ENCODE assay signal across 1 cellular context in the genomic region with DNA sequence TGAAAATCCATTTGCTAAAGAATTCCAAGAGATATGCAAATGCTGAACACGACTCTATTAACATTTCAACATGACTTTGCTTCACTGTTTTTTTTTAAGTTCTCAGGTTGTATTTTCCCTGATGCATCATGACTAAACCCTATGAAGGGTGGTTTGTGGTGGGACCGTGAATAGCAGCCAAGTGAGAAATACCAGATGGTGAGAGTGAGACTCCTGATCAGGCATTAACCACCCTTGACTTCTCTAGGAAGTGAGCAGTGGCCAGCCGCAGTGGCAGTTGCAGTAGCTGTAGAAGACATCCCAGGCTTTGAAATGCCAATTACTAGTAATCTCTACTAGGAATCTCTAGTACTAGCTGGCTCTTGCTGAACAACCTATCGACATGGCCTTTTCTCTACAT.
TF ChIP-seq lines count a peak whose summit lies in the region.

No MANE protein-coding gene starts in this region.

TF ChIP-seq in H1, 55 proteins besides CTCF, POLR2A, EP300 and RAD21 (continued from another document):
- TF ChIP-seq, protein P1, sequence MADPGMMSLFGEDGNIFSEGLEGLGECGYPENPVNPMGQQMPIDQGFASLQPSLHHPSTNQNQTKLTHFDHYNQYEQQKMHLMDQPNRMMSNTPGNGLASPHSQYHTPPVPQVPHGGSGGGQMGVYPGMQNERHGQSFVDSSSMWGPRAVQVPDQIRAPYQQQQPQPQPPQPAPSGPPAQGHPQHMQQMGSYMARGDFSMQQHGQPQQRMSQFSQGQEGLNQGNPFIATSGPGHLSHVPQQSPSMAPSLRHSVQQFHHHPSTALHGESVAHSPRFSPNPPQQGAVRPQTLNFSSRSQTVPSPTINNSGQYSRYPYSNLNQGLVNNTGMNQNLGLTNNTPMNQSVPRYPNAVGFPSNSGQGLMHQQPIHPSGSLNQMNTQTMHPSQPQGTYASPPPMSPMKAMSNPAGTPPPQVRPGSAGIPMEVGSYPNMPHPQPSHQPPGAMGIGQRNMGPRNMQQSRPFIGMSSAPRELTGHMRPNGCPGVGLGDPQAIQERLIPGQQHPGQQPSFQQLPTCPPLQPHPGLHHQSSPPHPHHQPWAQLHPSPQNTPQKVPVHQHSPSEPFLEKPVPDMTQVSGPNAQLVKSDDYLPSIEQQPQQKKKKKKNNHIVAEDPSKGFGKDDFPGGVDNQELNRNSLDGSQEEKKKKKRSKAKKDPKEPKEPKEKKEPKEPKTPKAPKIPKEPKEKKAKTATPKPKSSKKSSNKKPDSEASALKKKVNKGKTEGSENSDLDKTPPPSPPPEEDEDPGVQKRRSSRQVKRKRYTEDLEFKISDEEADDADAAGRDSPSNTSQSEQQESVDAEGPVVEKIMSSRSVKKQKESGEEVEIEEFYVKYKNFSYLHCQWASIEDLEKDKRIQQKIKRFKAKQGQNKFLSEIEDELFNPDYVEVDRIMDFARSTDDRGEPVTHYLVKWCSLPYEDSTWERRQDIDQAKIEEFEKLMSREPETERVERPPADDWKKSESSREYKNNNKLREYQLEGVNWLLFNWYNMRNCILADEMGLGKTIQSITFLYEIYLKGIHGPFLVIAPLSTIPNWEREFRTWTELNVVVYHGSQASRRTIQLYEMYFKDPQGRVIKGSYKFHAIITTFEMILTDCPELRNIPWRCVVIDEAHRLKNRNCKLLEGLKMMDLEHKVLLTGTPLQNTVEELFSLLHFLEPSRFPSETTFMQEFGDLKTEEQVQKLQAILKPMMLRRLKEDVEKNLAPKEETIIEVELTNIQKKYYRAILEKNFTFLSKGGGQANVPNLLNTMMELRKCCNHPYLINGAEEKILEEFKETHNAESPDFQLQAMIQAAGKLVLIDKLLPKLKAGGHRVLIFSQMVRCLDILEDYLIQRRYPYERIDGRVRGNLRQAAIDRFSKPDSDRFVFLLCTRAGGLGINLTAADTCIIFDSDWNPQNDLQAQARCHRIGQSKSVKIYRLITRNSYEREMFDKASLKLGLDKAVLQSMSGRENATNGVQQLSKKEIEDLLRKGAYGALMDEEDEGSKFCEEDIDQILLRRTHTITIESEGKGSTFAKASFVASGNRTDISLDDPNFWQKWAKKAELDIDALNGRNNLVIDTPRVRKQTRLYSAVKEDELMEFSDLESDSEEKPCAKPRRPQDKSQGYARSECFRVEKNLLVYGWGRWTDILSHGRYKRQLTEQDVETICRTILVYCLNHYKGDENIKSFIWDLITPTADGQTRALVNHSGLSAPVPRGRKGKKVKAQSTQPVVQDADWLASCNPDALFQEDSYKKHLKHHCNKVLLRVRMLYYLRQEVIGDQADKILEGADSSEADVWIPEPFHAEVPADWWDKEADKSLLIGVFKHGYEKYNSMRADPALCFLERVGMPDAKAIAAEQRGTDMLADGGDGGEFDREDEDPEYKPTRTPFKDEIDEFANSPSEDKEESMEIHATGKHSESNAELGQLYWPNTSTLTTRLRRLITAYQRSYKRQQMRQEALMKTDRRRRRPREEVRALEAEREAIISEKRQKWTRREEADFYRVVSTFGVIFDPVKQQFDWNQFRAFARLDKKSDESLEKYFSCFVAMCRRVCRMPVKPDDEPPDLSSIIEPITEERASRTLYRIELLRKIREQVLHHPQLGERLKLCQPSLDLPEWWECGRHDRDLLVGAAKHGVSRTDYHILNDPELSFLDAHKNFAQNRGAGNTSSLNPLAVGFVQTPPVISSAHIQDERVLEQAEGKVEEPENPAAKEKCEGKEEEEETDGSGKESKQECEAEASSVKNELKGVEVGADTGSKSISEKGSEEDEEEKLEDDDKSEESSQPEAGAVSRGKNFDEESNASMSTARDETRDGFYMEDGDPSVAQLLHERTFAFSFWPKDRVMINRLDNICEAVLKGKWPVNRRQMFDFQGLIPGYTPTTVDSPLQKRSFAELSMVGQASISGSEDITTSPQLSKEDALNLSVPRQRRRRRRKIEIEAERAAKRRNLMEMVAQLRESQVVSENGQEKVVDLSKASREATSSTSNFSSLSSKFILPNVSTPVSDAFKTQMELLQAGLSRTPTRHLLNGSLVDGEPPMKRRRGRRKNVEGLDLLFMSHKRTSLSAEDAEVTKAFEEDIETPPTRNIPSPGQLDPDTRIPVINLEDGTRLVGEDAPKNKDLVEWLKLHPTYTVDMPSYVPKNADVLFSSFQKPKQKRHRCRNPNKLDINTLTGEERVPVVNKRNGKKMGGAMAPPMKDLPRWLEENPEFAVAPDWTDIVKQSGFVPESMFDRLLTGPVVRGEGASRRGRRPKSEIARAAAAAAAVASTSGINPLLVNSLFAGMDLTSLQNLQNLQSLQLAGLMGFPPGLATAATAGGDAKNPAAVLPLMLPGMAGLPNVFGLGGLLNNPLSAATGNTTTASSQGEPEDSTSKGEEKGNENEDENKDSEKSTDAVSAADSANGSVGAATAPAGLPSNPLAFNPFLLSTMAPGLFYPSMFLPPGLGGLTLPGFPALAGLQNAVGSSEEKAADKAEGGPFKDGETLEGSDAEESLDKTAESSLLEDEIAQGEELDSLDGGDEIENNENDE (IDR thresholded peaks at IDR 0.05; ENCODE audit: insufficient replicate concordance, low read length): no peak
- no peak for TF ChIP-seq SIX5 (IDR thresholded peaks at IDR 0.05; ENCODE audit: low read depth, low read length)
- TF ChIP-seq CEBPB (IDR thresholded peaks at IDR 0.05; ENCODE audit: low read depth, low read length): no peak
- no peak for TF ChIP-seq CTBP2 (IDR thresholded peaks at IDR 0.05; ENCODE audit: borderline replicate concordance, insufficient read depth, insufficient read length, low read length)
- no peak for TF ChIP-seq HDAC2 (IDR thresholded peaks at IDR 0.05; ENCODE audit: borderline replicate concordance in 1 of 2, low read depth in 2 of 2, low read length in 2 of 2)
- TF ChIP-seq GABPA (IDR thresholded peaks at IDR 0.05; ENCODE audit: borderline replicate concordance, insufficient read depth, low read length): no peak
- TF ChIP-seq SP2 (IDR thresholded peaks at IDR 0.05; ENCODE audit: low read length): no peak
- no peak for TF ChIP-seq MAFK (IDR thresholded peaks at IDR 0.05; ENCODE audit: low read depth, low read length)
- no peak for TF ChIP-seq SRF (IDR thresholded peaks at IDR 0.05; ENCODE audit: low read depth, low read length)
- TF ChIP-seq PHF8 (conservative IDR thresholded peaks at IDR 0.05; ENCODE audit: low read depth, low read length): no peak
- TF ChIP-seq RBBP5 (IDR thresholded peaks at IDR 0.05; ENCODE audit: borderline replicate concordance, low read depth, low read length): no peak
- no peak for TF ChIP-seq CREB1 (IDR thresholded peaks at IDR 0.05)
- no peak for TF ChIP-seq EZH2 (IDR thresholded peaks at IDR 0.05; ENCODE audit: low read depth, low read length, severe bottlenecking)
- TF ChIP-seq, protein P2, sequence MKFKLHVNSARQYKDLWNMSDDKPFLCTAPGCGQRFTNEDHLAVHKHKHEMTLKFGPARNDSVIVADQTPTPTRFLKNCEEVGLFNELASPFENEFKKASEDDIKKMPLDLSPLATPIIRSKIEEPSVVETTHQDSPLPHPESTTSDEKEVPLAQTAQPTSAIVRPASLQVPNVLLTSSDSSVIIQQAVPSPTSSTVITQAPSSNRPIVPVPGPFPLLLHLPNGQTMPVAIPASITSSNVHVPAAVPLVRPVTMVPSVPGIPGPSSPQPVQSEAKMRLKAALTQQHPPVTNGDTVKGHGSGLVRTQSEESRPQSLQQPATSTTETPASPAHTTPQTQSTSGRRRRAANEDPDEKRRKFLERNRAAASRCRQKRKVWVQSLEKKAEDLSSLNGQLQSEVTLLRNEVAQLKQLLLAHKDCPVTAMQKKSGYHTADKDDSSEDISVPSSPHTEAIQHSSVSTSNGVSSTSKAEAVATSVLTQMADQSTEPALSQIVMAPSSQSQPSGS (IDR thresholded peaks at IDR 0.05; ENCODE audit: low read length): no peak
- TF ChIP-seq KDM4A (IDR thresholded peaks at IDR 0.05; ENCODE audit: low read depth, low read length, severe bottlenecking): no peak
- no peak for TF ChIP-seq SAP30 (IDR thresholded peaks at IDR 0.05; ENCODE audit: insufficient read depth, insufficient replicate concordance, low read length)
